Comparison of ENCODE assay signal across 11 cellular contexts in the genomic region with DNA sequence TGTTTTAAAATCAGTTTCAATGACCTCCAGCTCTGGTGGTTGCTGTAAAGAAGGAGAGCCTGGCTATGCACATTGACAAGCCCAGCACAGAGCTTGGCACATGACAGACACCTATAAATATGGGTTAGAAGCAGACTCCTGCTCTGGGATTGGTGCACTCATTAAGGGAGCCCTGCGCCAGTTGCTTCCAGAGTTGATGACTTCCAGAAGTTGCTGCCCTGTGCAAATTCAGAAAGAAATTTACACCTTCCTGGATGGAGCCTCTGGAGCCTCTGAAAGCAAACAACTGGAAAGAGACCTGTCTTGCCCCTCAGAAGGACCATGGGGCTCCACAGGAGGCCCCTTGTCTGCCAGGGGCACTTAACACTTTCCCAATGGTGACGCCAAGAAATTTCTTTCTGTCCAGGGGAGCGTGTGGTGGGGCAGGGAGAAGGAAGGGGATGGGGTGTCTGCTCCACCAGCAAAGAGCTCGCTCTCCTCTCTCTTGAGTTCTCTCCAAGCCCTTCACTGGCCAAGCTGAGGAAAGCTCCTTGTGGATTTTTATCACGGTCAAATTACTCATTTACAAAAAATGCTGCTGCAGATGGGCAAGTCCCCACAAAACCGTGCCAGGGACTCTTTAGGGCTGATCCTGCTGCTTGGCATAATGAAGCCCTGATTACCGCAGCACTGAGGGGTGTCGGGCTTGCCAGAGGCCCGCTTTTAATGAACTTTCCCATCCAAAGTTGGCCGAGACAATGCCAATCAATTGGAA.
DNase-seq lines count a peak whose midpoint lies in the region; ATAC-seq and TF ChIP-seq lines count a peak whose summit lies in the region.
"Had no signal": no experiment of that assay in that cellular context is flagged by ENCODE, and none has a peak within 500 bp of the region (broad histone marks: within the 10 kb centered on the region; RNA-seq: fewer than 3 reads in every experiment).

No MANE protein-coding gene starts in this region.

- TF ChIP-seq CTCF in prostate gland (IDR thresholded peaks at IDR 0.05) = no peak

- intact Hi-C loops in prostate gland (cut with DNase I) = no loop called here

- no peaks in the 10 kb centered on the region for H3K4me1 Mint-ChIP-seq in stimulated activated naive B cell treated with anti-CD40 and anti-IgM and Interleukin-4, amounts not matched to agents 10 μg/mL and 1 μg/mL and 100 μg/mL, for 72 hours

- no peaks in the 10 kb centered on the region for H3K9me3 Mint-ChIP-seq in stimulated activated naive B cell treated with anti-CD40 and anti-IgM and Interleukin-4, amounts not matched to agents 10 μg/mL and 1 μg/mL and 100 μg/mL, for 72 hours

- H3K27me3 ChIP-seq in prostate gland (replicated peaks; ENCODE audit: insufficient read depth) = no peaks in the 10 kb centered on the region
- H3K27me3 ChIP-seq: esophagus muscularis mucosa had no signal

- H3K4me3 Mint-ChIP-seq in stimulated activated naive B cell treated with anti-CD40 and anti-IgM and Interleukin-4, amounts not matched to agents 10 μg/mL and 1 μg/mL and 100 μg/mL, for 72 hours = no peak overlapping the region

- H3K27me3 Mint-ChIP-seq in stimulated activated naive B cell treated with anti-CD40 and anti-IgM and Interleukin-4, amounts not matched to agents 10 μg/mL and 1 μg/mL and 100 μg/mL, for 72 hours = peaks cover 9 to 10% of the 10 kb centered on the region in 2 donors

- no peak overlapping the region for H3K4me3 ChIP-seq in prostate gland
- H3K4me3 ChIP-seq: esophagus muscularis mucosa had no signal

- H3K9me3 ChIP-seq in prostate gland = no peaks in the 10 kb centered on the region
- H3K9me3 ChIP-seq: esophagus muscularis mucosa had no signal

- H3K36me3 ChIP-seq in prostate gland = no peaks in the 10 kb centered on the region
- H3K36me3 ChIP-seq: esophagus muscularis mucosa had no signal

- 34% methylated on average over 10 of the region's 10 CpGs for WGBS in prostate gland

- no peak for ATAC-seq in stimulated activated naive B cell treated with anti-CD40 and anti-IgM and Interleukin-4, amounts not matched to agents 10 μg/mL and 1 μg/mL and 100 μg/mL, for 72 hours (replicated peaks)

- H3K27ac Mint-ChIP-seq in stimulated activated naive B cell treated with anti-CD40 and anti-IgM and Interleukin-4, amounts not matched to agents 10 μg/mL and 1 μg/mL and 100 μg/mL, for 72 hours = no peak overlapping the region

- DNase-seq in GM03348 (ENCODE audit: low spot score) (peak; percentile 90), RPMI7951 (ENCODE audit: low read depth) (peak; percentile 95), fibroblast of gingiva (ENCODE audit: low read depth) (peak; percentile 62), prostate gland (ENCODE audit: low spot score) (peak; percentile 11), germinal center (ENCODE audit: low spot score) (no peak), HK-2 (ENCODE audit: unreplicated experiment) (no peak)
- DNase-seq in stimulated activated CD4-positive, alpha-beta T cell treated with anti-CD3 and anti-CD28 coated beads, Interleukin-4, amount 100 ng/mL, for 4 hours = no peak
- no peak for DNase-seq in stimulated activated naive B cell treated with anti-CD40 and anti-IgM and Interleukin-4, amounts not matched to agents 10 μg/mL and 1 μg/mL and 100 μg/mL, for 72 hours
- DNase-seq: Kasumi-1, SIG-M5 had no signal

- H3K27ac ChIP-seq in prostate gland = no peak overlapping the region
- H3K27ac ChIP-seq: esophagus muscularis mucosa had no signal

- no peaks in the 10 kb centered on the region for H3K4me1 ChIP-seq in prostate gland (replicated peaks)

- TF ChIP-seq POLR2A in prostate gland (IDR thresholded peaks at IDR 0.05) = no peak

- no peaks in the 10 kb centered on the region for H3K36me3 Mint-ChIP-seq in stimulated activated naive B cell treated with anti-CD40 and anti-IgM and Interleukin-4, amounts not matched to agents 10 μg/mL and 1 μg/mL and 100 μg/mL, for 72 hours

Comparison
In these comparisons a context has a peak if more than half of its experiments do, and no peak if none do; other contexts are left out.
1. DNase-seq: peak in GM03348 (single experiment), RPMI7951 (single experiment), fibroblast of gingiva (single experiment) and prostate gland (single experiment); none in germinal center (single experiment), stimulated activated CD4-positive, alpha-beta T cell treated with anti-CD3 and anti-CD28 coated beads, Interleukin-4, amount 100 ng/mL, for 4 hours (0 of 2), HK-2 (single experiment) and stimulated activated naive B cell treated with anti-CD40 and anti-IgM and Interleukin-4, amounts not matched to agents 10 μg/mL and 1 μg/mL and 100 μg/mL, for 72 hours (single experiment).